Comparison of ENCODE assay signal across 1 cellular context in the genomic region with DNA sequence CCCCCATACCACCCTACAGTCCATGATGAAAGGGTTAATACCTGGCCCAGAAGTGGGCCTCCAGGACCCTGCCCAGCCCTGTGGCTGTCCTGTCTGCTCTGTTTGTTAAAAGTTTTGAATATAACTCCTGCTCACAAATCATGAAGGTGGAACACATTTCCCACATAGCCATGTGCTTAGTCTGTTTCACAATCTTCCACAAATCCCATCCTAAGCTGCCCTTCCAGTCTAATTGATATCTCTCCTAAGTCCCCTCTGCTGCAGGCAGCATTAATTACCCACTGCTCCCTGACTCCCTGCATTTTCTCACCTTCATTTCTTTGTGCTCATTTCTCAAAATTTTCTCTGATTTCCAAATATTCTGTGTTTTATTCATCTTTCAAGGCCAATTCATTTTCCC.
TF ChIP-seq lines count a peak whose summit lies in the region.

No MANE protein-coding gene starts in this region.

TF ChIP-seq in HepG2, 621 proteins besides CTCF, POLR2A, EP300 and RAD21 (continued from another document):
- TF ChIP-seq, protein P1, sequence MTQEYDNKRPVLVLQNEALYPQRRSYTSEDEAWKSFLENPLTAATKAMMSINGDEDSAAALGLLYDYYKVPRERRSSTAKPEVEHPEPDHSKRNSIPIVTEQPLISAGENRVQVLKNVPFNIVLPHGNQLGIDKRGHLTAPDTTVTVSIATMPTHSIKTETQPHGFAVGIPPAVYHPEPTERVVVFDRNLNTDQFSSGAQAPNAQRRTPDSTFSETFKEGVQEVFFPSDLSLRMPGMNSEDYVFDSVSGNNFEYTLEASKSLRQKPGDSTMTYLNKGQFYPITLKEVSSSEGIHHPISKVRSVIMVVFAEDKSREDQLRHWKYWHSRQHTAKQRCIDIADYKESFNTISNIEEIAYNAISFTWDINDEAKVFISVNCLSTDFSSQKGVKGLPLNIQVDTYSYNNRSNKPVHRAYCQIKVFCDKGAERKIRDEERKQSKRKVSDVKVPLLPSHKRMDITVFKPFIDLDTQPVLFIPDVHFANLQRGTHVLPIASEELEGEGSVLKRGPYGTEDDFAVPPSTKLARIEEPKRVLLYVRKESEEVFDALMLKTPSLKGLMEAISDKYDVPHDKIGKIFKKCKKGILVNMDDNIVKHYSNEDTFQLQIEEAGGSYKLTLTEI (CRISPR knock-in tag; conservative IDR thresholded peaks at IDR 0.05) = no peak
- no peak for TF ChIP-seq ZNF414 (CRISPR knock-in tag; IDR thresholded peaks at IDR 0.05)
